In the genomic region with DNA sequence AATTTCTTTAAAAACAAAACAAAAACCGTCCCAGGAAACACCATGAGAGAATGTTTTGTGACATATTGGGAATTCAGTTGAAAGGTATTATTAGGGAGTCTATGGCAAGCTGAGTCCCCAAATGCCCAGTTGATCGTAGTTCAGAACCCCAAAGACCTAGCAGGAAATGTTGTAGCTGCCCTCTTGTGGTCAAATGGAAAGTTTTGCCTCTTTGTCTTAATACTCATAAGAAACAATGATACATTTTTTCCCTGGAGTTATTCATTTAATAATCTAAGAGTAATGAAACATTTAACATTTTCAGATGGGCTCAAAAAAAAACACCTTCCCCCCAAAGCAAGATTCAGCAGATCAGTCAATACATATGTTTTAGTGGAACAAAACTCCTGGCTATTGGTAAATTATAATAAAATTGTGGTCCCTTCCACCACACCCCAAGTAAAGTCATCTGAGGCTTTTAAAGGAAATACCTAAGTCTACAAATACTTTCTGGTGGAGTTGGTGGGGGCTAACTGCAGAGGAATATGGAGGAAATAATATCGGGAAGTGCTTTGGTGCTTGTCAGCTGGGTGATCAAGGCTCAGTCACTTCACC, we compare ENCODE assay signal across 8 cellular contexts. TPM values are rescaled to one million over a fixed set of nuclear protein-coding genes. Genes with fewer than 3 reads are reported as not detected.
DNase-seq lines count a peak whose midpoint lies in the region; ATAC-seq, FAIRE-seq and TF ChIP-seq lines count a peak whose summit lies in the region.

No MANE protein-coding gene starts in this region.

- no peaks in the 10 kb centered on the region for H3K36me3 ChIP-seq in pancreas

- H3K27ac ChIP-seq in pancreas = no peak overlapping the region

- DNase-seq in NCI-H2171 treated with DMSO at 0.1 percent for 48 hours (lab: John Stamatoyannopoulos, UW) (peak; percentile 24), NCI-H2171 (lab: John Stamatoyannopoulos, UW) (no peak), RCC 7860 (ENCODE audit: low spot score) (peak; percentile 50), epithelial cell of proximal tubule (ENCODE audit: low read depth) (no peak), pancreas (peak in 1 of 6 donors; percentile 28)

- TF ChIP-seq CTCF in epithelial cell of proximal tubule (conservative IDR thresholded peaks at IDR 0.05; ENCODE audit: low read depth, low read length) (peak; percentile 74), pancreas (IDR thresholded peaks at IDR 0.05) (peak; percentile 21 to 42 (median 34))

- H3K27me3 ChIP-seq in pancreas = no peaks in the 10 kb centered on the region

- FAIRE-seq in RCC 7860 (lab: Jason Lieb, UNC) (peak; percentile 48), pancreas (lab: Jason Lieb, UNC) (no peak)

- ATAC-seq in HG03442 (IDR thresholded peaks at IDR 0.05; ENCODE audit: unreplicated experiment) (peak; percentile 45), pancreas (peak in 3 of 4 donors; percentile 46 to 58 (median 55)), GM21576 (IDR thresholded peaks at IDR 0.05; ENCODE audit: unreplicated experiment) (no peak), HG03521 (IDR thresholded peaks at IDR 0.05; ENCODE audit: unreplicated experiment) (no peak)

- intact Hi-C loops in pancreas (cut with DNase I) = no loop called here

- H3K9me3 ChIP-seq in pancreas = no peaks in the 10 kb centered on the region

- H3K4me3 ChIP-seq in epithelial cell of proximal tubule (ENCODE audit: low read depth, low read length) = no peak overlapping the region
- H3K4me3 ChIP-seq in pancreas = no peak overlapping the region

- H3K4me1 ChIP-seq in pancreas = peaks cover 0 to 13% (median 10%) of the 10 kb centered on the region in 3 donors

- WGBS in pancreas, 2 donors = 9 to 21% methylated on average over 3 of the region's 3 CpGs

RNA-seq across cellular contexts. Expression of a gene that starts 37.8 kb away (rescaled TPM):
- 30.0 and 42.8 TPM in 2 replicates for total RNA-seq in epithelial cell of proximal tubule
- total RNA-seq in pancreas = 10 to 100 TPM in 4 of 6 donors, 1 to 10 TPM in 2; 7.0 to 50.8 (median 24.2) TPM
- polyA plus RNA-seq in pancreas = 10 to 100 TPM in 1 of 2 donors, 1 to 10 TPM in 1; 7.4 to 25.7 TPM

Comparison
In these comparisons a context has a peak if more than half of its experiments do, and no peak if none do; other contexts are left out.
1. DNase-seq: peak in NCI-H2171 treated with DMSO at 0.1 percent for 48 hours (single experiment) and RCC 7860 (single experiment); none in NCI-H2171 (single experiment) and epithelial cell of proximal tubule (single experiment).
2. ATAC-seq: peak in HG03442 (single experiment) and pancreas (3 of 4); none in GM21576 (single experiment) and HG03521 (single experiment).